ENCODE assay signal across 1 cellular context in the genomic region with DNA sequence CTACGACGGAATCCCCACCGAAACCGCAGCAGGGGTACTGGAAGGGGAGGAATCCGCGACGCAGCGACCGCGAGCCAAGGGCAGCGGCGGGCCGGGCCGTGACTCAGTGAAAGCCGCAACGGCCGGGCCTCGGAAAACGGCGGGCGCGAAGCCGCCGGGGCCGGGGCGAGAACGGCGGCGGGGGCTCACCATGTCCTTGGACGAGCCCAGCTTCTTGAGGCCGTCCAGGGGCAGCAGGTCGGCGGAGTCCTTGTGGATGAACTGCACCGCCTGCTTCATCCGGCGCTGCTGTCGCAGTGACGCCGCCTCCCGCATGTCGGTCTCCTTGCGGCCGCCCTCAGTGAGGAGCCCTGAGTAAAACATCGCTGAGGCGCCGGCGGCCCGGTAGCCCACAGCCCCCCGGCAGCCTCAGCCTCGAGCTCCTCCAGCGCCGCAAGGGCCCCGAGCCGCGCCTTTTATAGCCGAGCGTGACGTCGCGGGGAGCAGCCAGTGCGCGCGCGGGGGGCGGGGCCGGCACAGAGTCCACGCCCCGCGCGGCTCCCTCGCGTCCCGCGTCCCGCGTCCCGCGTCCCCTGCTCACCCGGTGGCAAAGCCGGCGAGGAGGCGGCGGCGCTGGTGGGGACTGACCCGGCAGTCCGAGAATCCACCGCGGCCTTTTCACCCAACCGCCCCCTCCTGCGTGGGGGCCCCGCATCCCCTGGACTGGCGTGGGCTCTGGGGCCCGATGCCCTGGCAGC.
TF ChIP-seq lines count a peak whose summit lies in the region.

A gene (minus strand): TSS at position 429 of the 737 bp plus-strand sequence. CDS start 66 bp downstream, at position 363.

TF ChIP-seq in K562, 482 proteins besides CTCF, POLR2A, EP300 and RAD21 (continued from another document and continues in another):
- TF ChIP-seq, protein P1, sequence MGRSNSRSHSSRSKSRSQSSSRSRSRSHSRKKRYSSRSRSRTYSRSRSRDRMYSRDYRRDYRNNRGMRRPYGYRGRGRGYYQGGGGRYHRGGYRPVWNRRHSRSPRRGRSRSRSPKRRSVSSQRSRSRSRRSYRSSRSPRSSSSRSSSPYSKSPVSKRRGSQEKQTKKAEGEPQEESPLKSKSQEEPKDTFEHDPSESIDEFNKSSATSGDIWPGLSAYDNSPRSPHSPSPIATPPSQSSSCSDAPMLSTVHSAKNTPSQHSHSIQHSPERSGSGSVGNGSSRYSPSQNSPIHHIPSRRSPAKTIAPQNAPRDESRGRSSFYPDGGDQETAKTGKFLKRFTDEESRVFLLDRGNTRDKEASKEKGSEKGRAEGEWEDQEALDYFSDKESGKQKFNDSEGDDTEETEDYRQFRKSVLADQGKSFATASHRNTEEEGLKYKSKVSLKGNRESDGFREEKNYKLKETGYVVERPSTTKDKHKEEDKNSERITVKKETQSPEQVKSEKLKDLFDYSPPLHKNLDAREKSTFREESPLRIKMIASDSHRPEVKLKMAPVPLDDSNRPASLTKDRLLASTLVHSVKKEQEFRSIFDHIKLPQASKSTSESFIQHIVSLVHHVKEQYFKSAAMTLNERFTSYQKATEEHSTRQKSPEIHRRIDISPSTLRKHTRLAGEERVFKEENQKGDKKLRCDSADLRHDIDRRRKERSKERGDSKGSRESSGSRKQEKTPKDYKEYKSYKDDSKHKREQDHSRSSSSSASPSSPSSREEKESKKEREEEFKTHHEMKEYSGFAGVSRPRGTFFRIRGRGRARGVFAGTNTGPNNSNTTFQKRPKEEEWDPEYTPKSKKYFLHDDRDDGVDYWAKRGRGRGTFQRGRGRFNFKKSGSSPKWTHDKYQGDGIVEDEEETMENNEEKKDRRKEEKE (IDR thresholded peaks at IDR 0.05; ENCODE audit: borderline replicate concordance in 1 of 2, control insufficient read depth in 1 of 2, low read depth in 2 of 2, low read length in 1 of 2): no peak
- TF ChIP-seq ZNF212 (CRISPR knock-in tag; IDR thresholded peaks at IDR 0.05) (0 out of 2 replicates have a peak, but pooled peaks have one; percentile 66), FOXM1 (IDR thresholded peaks at IDR 0.05; ENCODE audit: low read depth) (no peak), FOXM1 (CRISPR knock-in tag; IDR thresholded peaks at IDR 0.05; ENCODE audit: low read depth) (0 out of 2 replicates have a peak, but pooled peaks have one; percentile 51), TEAD4 (IDR thresholded peaks at IDR 0.05; ENCODE audit: low read length) (no peak), TEAD4 (CRISPR knock-in tag; IDR thresholded peaks at IDR 0.05; ENCODE audit: borderline replicate concordance) (0 out of 2 replicates have a peak, but pooled peaks have one; percentile 42), TCF7L2 (IDR thresholded peaks at IDR 0.05; ENCODE audit: low read depth, low read length) (no peak), DNMT1 (IDR thresholded peaks at IDR 0.05) (no peak), ASH1L (IDR thresholded peaks at IDR 0.05; ENCODE audit: borderline replicate concordance, low read depth, partially characterized antibody) (no peak), HMGN3 (IDR thresholded peaks at IDR 0.05; ENCODE audit: borderline replicate concordance, extremely low read depth, insufficient read length, low read depth, low read length) (peak; percentile 53), DMBX1 (CRISPR knock-in tag; IDR thresholded peaks at IDR 0.05; ENCODE audit: borderline replicate concordance) (0 out of 2 replicates have a peak, but pooled peaks have one; percentile 15), HDAC3 (IDR thresholded peaks at IDR 0.05; ENCODE audit: borderline replicate concordance, partially characterized antibody) (no peak), KDM2B (CRISPR knock-in tag; IDR thresholded peaks at IDR 0.05) (no peak), TBP (optimal IDR thresholded peaks at IDR 0.05; ENCODE audit: low read depth, low read length) (peak; percentile 97), DPF2 (IDR thresholded peaks at IDR 0.05) (peak; percentile 26; the same call in 1 of the 2 replicates), NFRKB (IDR thresholded peaks at IDR 0.05; ENCODE audit: low read depth) (no peak), POLR2B (IDR thresholded peaks at IDR 0.05; ENCODE audit: low read depth, partially characterized antibody) (peak; percentile 63), TCF3 (CRISPR knock-in tag; IDR thresholded peaks at IDR 0.05) (no peak), ZNF583 (CRISPR knock-in tag; IDR thresholded peaks at IDR 0.05) (0 out of 2 replicates have a peak, but pooled peaks have one; percentile 57), NFXL1 (CRISPR knock-in tag; IDR thresholded peaks at IDR 0.05) (no peak), SAP30 (IDR thresholded peaks at IDR 0.05; ENCODE audit: borderline replicate concordance, insufficient read depth, low read depth, low read length, poor library complexity, severe bottlenecking) (no peak), RFX7 (CRISPR knock-in tag; IDR thresholded peaks at IDR 0.05) (no peak), SMARCA4 (IDR thresholded peaks at IDR 0.05) (no peak), GATAD2B (IDR thresholded peaks at IDR 0.05; ENCODE audit: borderline replicate concordance) (peak; percentile 84; the same call in 1 of the 2 replicates), MCM5 (IDR thresholded peaks at IDR 0.05; ENCODE audit: low read depth) (no peak), YBX1 (IDR thresholded peaks at IDR 0.05) (no peak), TAF1 (IDR thresholded peaks at IDR 0.05; ENCODE audit: control insufficient read depth, extremely low read depth, insufficient read depth, low read length, severe bottlenecking) (peak; percentile 64), ZNF75A (CRISPR knock-in tag; IDR thresholded peaks at IDR 0.05) (peak; percentile 41; the same call in 1 of the 2 replicates), ZNF764 (CRISPR knock-in tag; IDR thresholded peaks at IDR 0.05; ENCODE audit: low read depth) (peak; percentile 51; the same call in 1 of the 2 replicates), ZNF133 (CRISPR knock-in tag; IDR thresholded peaks at IDR 0.05) (no peak), FIP1L1 (IDR thresholded peaks at IDR 0.05; ENCODE audit: low read depth, low read length, poor library complexity, severe bottlenecking) (peak; percentile 65), SAFB (IDR thresholded peaks at IDR 0.05; ENCODE audit: borderline replicate concordance, low read depth, low read length) (peak; percentile 95), ZBTB7A (IDR thresholded peaks at IDR 0.05; ENCODE audit: borderline replicate concordance, control insufficient read depth, low read depth, low read length) (peak; percentile 55; the same call in 1 of the 2 replicates), SIRT6 (IDR thresholded peaks at IDR 0.05; ENCODE audit: low read depth, low read length) (no peak), KHSRP (IDR thresholded peaks at IDR 0.05) (no peak), TOE1 (IDR thresholded peaks at IDR 0.05; ENCODE audit: borderline replicate concordance) (peak; percentile 51; the same call in 1 of the 2 replicates), TOE1 (CRISPR knock-in tag; IDR thresholded peaks at IDR 0.05; ENCODE audit: borderline replicate concordance, low read depth) (no peak)
- TF ChIP-seq, protein P2, sequence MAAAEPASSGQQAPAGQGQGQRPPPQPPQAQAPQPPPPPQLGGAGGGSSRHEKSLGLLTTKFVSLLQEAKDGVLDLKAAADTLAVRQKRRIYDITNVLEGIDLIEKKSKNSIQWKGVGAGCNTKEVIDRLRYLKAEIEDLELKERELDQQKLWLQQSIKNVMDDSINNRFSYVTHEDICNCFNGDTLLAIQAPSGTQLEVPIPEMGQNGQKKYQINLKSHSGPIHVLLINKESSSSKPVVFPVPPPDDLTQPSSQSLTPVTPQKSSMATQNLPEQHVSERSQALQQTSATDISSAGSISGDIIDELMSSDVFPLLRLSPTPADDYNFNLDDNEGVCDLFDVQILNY (CRISPR knock-in tag; IDR thresholded peaks at IDR 0.05): 0 out of 2 replicates have a peak, but pooled peaks have one; percentile 32
- TF ChIP-seq, protein P3, sequence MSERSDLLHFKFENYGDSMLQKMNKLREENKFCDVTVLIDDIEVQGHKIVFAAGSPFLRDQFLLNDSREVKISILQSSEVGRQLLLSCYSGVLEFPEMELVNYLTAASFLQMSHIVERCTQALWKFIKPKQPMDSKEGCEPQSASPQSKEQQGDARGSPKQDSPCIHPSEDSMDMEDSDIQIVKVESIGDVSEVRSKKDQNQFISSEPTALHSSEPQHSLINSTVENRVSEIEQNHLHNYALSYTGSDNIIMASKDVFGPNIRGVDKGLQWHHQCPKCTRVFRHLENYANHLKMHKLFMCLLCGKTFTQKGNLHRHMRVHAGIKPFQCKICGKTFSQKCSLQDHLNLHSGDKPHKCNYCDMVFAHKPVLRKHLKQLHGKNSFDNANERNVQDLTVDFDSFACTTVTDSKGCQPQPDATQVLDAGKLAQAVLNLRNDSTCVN (CRISPR knock-in tag; IDR thresholded peaks at IDR 0.05): 0 out of 2 replicates have a peak, but pooled peaks have one; percentile 8
- TF ChIP-seq, protein P4, sequence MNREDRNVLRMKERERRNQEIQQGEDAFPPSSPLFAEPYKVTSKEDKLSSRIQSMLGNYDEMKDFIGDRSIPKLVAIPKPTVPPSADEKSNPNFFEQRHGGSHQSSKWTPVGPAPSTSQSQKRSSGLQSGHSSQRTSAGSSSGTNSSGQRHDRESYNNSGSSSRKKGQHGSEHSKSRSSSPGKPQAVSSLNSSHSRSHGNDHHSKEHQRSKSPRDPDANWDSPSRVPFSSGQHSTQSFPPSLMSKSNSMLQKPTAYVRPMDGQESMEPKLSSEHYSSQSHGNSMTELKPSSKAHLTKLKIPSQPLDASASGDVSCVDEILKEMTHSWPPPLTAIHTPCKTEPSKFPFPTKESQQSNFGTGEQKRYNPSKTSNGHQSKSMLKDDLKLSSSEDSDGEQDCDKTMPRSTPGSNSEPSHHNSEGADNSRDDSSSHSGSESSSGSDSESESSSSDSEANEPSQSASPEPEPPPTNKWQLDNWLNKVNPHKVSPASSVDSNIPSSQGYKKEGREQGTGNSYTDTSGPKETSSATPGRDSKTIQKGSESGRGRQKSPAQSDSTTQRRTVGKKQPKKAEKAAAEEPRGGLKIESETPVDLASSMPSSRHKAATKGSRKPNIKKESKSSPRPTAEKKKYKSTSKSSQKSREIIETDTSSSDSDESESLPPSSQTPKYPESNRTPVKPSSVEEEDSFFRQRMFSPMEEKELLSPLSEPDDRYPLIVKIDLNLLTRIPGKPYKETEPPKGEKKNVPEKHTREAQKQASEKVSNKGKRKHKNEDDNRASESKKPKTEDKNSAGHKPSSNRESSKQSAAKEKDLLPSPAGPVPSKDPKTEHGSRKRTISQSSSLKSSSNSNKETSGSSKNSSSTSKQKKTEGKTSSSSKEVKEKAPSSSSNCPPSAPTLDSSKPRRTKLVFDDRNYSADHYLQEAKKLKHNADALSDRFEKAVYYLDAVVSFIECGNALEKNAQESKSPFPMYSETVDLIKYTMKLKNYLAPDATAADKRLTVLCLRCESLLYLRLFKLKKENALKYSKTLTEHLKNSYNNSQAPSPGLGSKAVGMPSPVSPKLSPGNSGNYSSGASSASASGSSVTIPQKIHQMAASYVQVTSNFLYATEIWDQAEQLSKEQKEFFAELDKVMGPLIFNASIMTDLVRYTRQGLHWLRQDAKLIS (CRISPR knock-in tag; IDR thresholded peaks at IDR 0.05): peak; percentile 50
- TF ChIP-seq, protein P5, sequence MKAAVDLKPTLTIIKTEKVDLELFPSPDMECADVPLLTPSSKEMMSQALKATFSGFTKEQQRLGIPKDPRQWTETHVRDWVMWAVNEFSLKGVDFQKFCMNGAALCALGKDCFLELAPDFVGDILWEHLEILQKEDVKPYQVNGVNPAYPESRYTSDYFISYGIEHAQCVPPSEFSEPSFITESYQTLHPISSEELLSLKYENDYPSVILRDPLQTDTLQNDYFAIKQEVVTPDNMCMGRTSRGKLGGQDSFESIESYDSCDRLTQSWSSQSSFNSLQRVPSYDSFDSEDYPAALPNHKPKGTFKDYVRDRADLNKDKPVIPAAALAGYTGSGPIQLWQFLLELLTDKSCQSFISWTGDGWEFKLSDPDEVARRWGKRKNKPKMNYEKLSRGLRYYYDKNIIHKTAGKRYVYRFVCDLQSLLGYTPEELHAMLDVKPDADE (conservative IDR thresholded peaks at IDR 0.05; ENCODE audit: control insufficient read depth, low read depth, low read length): 0 out of 2 replicates have a peak, but pooled peaks have one; percentile 38
- TF ChIP-seq, protein P6, sequence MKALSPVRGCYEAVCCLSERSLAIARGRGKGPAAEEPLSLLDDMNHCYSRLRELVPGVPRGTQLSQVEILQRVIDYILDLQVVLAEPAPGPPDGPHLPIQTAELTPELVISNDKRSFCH (CRISPR knock-in tag; IDR thresholded peaks at IDR 0.05): no peak
- TF ChIP-seq, protein P6 (tag; IDR thresholded peaks at IDR 0.05): peak; percentile 47; the same call in 1 of the 2 replicates
- TF ChIP-seq, protein P7, sequence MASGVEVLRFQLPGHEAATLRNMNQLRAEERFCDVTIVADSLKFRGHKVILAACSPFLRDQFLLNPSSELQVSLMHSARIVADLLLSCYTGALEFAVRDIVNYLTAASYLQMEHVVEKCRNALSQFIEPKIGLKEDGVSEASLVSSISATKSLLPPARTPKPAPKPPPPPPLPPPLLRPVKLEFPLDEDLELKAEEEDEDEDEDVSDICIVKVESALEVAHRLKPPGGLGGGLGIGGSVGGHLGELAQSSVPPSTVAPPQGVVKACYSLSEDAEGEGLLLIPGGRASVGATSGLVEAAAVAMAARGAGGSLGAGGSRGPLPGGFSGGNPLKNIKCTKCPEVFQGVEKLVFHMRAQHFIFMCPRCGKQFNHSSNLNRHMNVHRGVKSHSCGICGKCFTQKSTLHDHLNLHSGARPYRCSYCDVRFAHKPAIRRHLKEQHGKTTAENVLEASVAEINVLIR (CRISPR knock-in tag; IDR thresholded peaks at IDR 0.05): peak; percentile 77
- TF ChIP-seq, protein P8, sequence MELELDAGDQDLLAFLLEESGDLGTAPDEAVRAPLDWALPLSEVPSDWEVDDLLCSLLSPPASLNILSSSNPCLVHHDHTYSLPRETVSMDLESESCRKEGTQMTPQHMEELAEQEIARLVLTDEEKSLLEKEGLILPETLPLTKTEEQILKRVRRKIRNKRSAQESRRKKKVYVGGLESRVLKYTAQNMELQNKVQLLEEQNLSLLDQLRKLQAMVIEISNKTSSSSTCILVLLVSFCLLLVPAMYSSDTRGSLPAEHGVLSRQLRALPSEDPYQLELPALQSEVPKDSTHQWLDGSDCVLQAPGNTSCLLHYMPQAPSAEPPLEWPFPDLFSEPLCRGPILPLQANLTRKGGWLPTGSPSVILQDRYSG (tag; conservative IDR thresholded peaks at IDR 0.05; ENCODE audit: low read depth): 0 out of 2 replicates have a peak, but pooled peaks have one; percentile 39
